Comparison of ENCODE assay signal across 8 cellular contexts in genomic region chr4:108947526-108947925, GRCh38.
"Had no signal": no experiment of that assay in that cellular context is flagged by ENCODE, and none has a peak within 500 bp of the region (broad histone marks: within the 10 kb centered on the region; RNA-seq: fewer than 3 reads in every experiment).

No MANE protein-coding gene starts in this region.

- H3K9ac ChIP-seq: GM23248 had no signal

- H3K27ac ChIP-seq: GM23248, HL-60 had no signal

- H3K36me3 Mint-ChIP-seq: IgD-negative memory B cell had no signal

- ATAC-seq: HCT116 had no signal

- H3K9me3 Mint-ChIP-seq: HFFc6, IgD-negative memory B cell had no signal

- H3K27ac Mint-ChIP-seq: HFFc6, IgD-negative memory B cell had no signal

- H3K4me3 ChIP-seq: GM23248, HAP-1 had no signal

- H2AFZ ChIP-seq: GM23248 had no signal

- H3K36me3 ChIP-seq: HAP-1 had no signal

- H3K4me1 Mint-ChIP-seq: IgD-negative memory B cell had no signal

- H3K9me3 ChIP-seq: HAP-1 had no signal

- H3K4me3 Mint-ChIP-seq: HFFc6, IgD-negative memory B cell had no signal

- H3K4me1 ChIP-seq: HAP-1 had no signal

- DNase-seq: GM23248, GOT3, H7, HFFc6 had no signal
